8 cellular contexts compared by ENCODE assay signal in genomic region chr6:142885182-142885867, GRCh38.
A peak's percentile ranks its signal among the peaks of the same experiment; 100 is the strongest.
DNase-seq lines count a peak whose midpoint lies in the region; ATAC-seq and TF ChIP-seq lines count a peak whose summit lies in the region.

No MANE protein-coding gene starts in this region.

- ATAC-seq in GM19455 (IDR thresholded peaks at IDR 0.05; ENCODE audit: unreplicated experiment): peak; percentile 64
- peak; percentile 73 for ATAC-seq in HG03460 (IDR thresholded peaks at IDR 0.05; ENCODE audit: unreplicated experiment)
- ATAC-seq in SK-N-SH treated with all-trans-retinoic acid at 6 μM for 48 hours: peak; percentile 91

- peak; percentile 29 for DNase-seq in DMS153 (lab: John Stamatoyannopoulos, UW)
- peak; percentile 81 for DNase-seq in brain pericyte (ENCODE audit: low read depth, low spot score)
- peak; percentile 99 for DNase-seq in iris pigment epithelial cell (ENCODE audit: low read depth)
- DNase-seq in smooth muscle cell of the brain vasculature (ENCODE audit: low read depth, low spot score): peak; percentile 74
- no peak for DNase-seq in NCI-H2107 (lab: John Stamatoyannopoulos, UW)

TF ChIP-seq in SK-N-SH treated with all-trans-retinoic acid at 6 μM for 48 hours, 23 proteins besides CTCF, POLR2A, EP300 and RAD21:
- peak; percentile 85 for TF ChIP-seq CREB5 (CRISPR knock-in tag; IDR thresholded peaks at IDR 0.05; ENCODE audit: low read depth)
- TF ChIP-seq ZC3H10 (CRISPR knock-in tag; IDR thresholded peaks at IDR 0.05): peak; percentile 64; the same call in 1 of the 2 replicates
- peak; percentile 24; the same call in 1 of the 2 replicates for TF ChIP-seq RARB (CRISPR knock-in tag; IDR thresholded peaks at IDR 0.05)
- no peak for TF ChIP-seq CSRNP3 (CRISPR knock-in tag; IDR thresholded peaks at IDR 0.05)
- peak; percentile 48; the same call in 1 of the 2 replicates for TF ChIP-seq TOX (CRISPR knock-in tag; IDR thresholded peaks at IDR 0.05; ENCODE audit: borderline replicate concordance)
- peak; percentile 75 for TF ChIP-seq ISL1 (CRISPR knock-in tag; IDR thresholded peaks at IDR 0.05)
- no peak for TF ChIP-seq GLIS3 (CRISPR knock-in tag; IDR thresholded peaks at IDR 0.05)
